ENCODE assay signal across 18 cellular contexts in genomic region chr7:148714498-148714897, GRCh38.
"Had no signal": no experiment of that assay in that cellular context is flagged by ENCODE, and none has a peak within 500 bp of the region (broad histone marks: within the 10 kb centered on the region; RNA-seq: fewer than 3 reads in every experiment).

No MANE protein-coding gene starts in this region.

- H3K9me3 Mint-ChIP-seq: activated T-cell treated with anti-CD3 and anti-CD28 coated beads, Interleukin-2, amount 50 U/mL, for 4 hours had no signal

- H3K4me1 ChIP-seq: testis had no signal

- H3K4me3 ChIP-seq: adrenal gland, breast epithelium, gastrocnemius medialis, left ventricle myocardium inferior, testis, upper lobe of left lung had no signal

- H3K36me3 ChIP-seq: adrenal gland, breast epithelium, gastrocnemius medialis, left ventricle myocardium inferior, upper lobe of left lung, WERI-Rb-1 had no signal

- H3K9me3 ChIP-seq: adrenal gland, breast epithelium, gastrocnemius medialis, left ventricle myocardium inferior, testis, upper lobe of left lung had no signal

- H3K27ac ChIP-seq: adrenal gland, breast epithelium, left ventricle myocardium inferior, testis, upper lobe of left lung, WERI-Rb-1 had no signal

- H3K27me3 ChIP-seq: adrenal gland, breast epithelium, gastrocnemius medialis, testis, upper lobe of left lung had no signal

- H3K4me3 Mint-ChIP-seq: activated T-cell treated with anti-CD3 and anti-CD28 coated beads, Interleukin-2, amount 50 U/mL, for 4 hours; nephron had no signal

- H3K27ac Mint-ChIP-seq: nephron had no signal

- DNase-seq: activated CD4-positive, alpha-beta T cell treated with anti-CD3 and anti-CD28 coated beads for 1 hour; activated CD4-positive, alpha-beta T cell treated with anti-CD3 and anti-CD28 coated beads, Interleukin-2, amount 50 U/mL, for 48 hours; activated gamma-delta T cell; activated T-cell treated with anti-CD3 and anti-CD28 coated beads, Interleukin-2, amount 50 U/mL, for 4 hours; adrenal gland; cerebellar nuclear complex; cortex of kidney; gastrocnemius medialis; head of caudate nucleus; kidney glomerular epithelial cell; left ventricle myocardium inferior; midbrain; stimulated activated CD4-positive, alpha-beta T cell treated with anti-CD3 and anti-CD28 coated beads, Interleukin-1b, Interleukin-23, amount 100 ng/mL, for 48 hours; testis; upper lobe of left lung; WERI-Rb-1 had no signal
